In the genomic region with DNA sequence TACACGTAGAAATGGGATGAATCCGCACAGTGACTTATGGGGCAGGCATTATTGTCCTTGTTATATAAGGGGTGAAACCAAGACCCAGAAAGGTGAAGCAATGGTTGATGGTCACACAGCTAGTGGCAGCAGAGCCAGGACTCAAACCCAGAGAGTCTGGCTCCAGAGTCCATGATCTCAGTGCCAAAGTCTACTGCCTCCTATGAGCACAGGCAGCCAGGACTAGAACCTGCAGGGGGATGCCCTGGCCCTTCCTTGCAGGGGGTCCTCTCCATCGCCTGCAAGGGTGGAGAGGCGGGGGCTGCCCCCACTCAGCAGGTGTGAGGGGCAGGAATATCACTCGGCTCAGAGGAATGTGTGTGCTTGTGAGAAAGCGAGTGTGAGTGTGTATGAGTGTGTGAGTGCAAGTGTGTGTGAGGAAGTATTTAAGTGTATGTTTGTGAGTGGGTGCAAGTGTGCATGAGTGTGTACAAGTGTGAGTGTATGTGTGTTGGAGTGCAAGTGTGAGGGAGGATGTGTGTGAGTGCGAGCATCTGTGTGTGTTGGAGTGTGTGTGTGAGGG, we compare ENCODE assay signal across 16 cellular contexts. TPM values are rescaled to one million over a fixed set of nuclear protein-coding genes. Genes with fewer than 3 reads are reported as not detected.
A peak's percentile ranks its signal among the peaks of the same experiment; 100 is the strongest.
DNase-seq lines count a peak whose midpoint lies in the region; TF ChIP-seq lines count a peak whose summit lies in the region.
"Had no signal": no experiment of that assay in that cellular context is flagged by ENCODE, and none has a peak within 500 bp of the region (broad histone marks: within the 10 kb centered on the region; RNA-seq: fewer than 3 reads in every experiment).

No MANE protein-coding gene starts in this region.

- H3K36me3 ChIP-seq in GM23248 (ENCODE audit: low read depth) = 0 out of 2 replicates have a peak, but pooled peaks cover 5% of the 10 kb centered on the region
- peaks cover 24% of the 10 kb centered on the region for H3K36me3 ChIP-seq in iPS-20b (ENCODE audit: insufficient read depth, low read depth, low read length)
- no peaks in the 10 kb centered on the region for H3K36me3 ChIP-seq in rectal smooth muscle tissue (ENCODE audit: control insufficient read depth, insufficient read depth, low read length)
- H3K36me3 ChIP-seq: thyroid gland had no signal

- CTCF ChIA-PET in RWPE1 (lab: Yijun Ruan, JAX) = interaction anchor here (1.2 kb wide), 1 partner anchor 127 kb away, joined by 6 read pairs; no protein-coding TSS in a partner anchor

- in situ Hi-C loops in GM23248 (cut with MboI) = no loop called here

- H3K9me2 ChIP-seq in GM23248 (ENCODE audit: insufficient read depth) = no peaks in the 10 kb centered on the region

- H4K20me1 ChIP-seq in GM23248 (ENCODE audit: insufficient read depth) = no peaks in the 10 kb centered on the region

- H3K79me2 ChIP-seq in GM23248 (ENCODE audit: insufficient read depth) = peaks cover 23% of the 10 kb centered on the region

- TF ChIP-seq CTCF in RWPE1 (conservative IDR thresholded peaks at IDR 0.05; ENCODE audit: low read depth) = no peak

- POLR2A ChIA-PET in RWPE1 (lab: Yijun Ruan, JAX; ENCODE audit: low non-redundant PET) = no interaction called here

- 75 to 90% methylated on average over 7 of the region's 7 CpGs for WGBS in GM23248 (ENCODE audit: low coverage in 1 of 2, low lambda C conversion rate in 2 of 2, missing lambda C conversion rate in 2 of 2), 2 experiments

- H3K27me3 ChIP-seq in GM23248 (replicated peaks; ENCODE audit: insufficient read depth) (no peaks in the 10 kb centered on the region), iPS-20b (ENCODE audit: insufficient read depth, low read length) (no peaks in the 10 kb centered on the region), rectal smooth muscle tissue (ENCODE audit: control insufficient read depth, insufficient read depth, low read length) (no peaks in the 10 kb centered on the region)
- H3K27me3 ChIP-seq: thyroid gland had no signal

- H3K9me3 ChIP-seq in GM23248 (ENCODE audit: low read depth) (no peaks in the 10 kb centered on the region), iPS-20b (ENCODE audit: insufficient read depth, low read depth, low read length) (no peaks in the 10 kb centered on the region)
- H3K9me3 ChIP-seq: thyroid gland had no signal

- H3K27ac ChIP-seq in GM23248 (peak overlapping the region; percentile 60), RWPE1 (peak overlapping the region; percentile 46), iPS-20b (ENCODE audit: low read length) (peak overlapping the region; percentile 76), rectal smooth muscle tissue (ENCODE audit: low read depth, low read length) (peak overlapping the region; percentile 1)

- peaks cover 32% of the 10 kb centered on the region for H3F3A ChIP-seq in GM23248 (ENCODE audit: insufficient read depth)

- H2AFZ ChIP-seq in GM23248 = no peak overlapping the region

- no peak overlapping the region for H3K4me3 ChIP-seq in GM23248
- no peak overlapping the region for H3K4me3 ChIP-seq in iPS-20b (ENCODE audit: low read length)
- no peak overlapping the region for H3K4me3 ChIP-seq in rectal smooth muscle tissue (ENCODE audit: low read length)
- H3K4me3 ChIP-seq: thyroid gland had no signal

- DNase-seq in GM23248 (no peak), RWPE1 (ENCODE audit: low spot score) (no peak), GM19238 (ENCODE audit: insufficient read length, low spot score) (no peak), NCI-H2227 treated with DMSO at 0.1 percent for 48 hours (lab: John Stamatoyannopoulos, UW) (no peak), putamen (ENCODE audit: low spot score) (no peak), GM19240 (ENCODE audit: insufficient read length, low spot score) (no peak)
- DNase-seq: activated CD4-positive, alpha-beta T cell treated with anti-CD3 and anti-CD28 coated beads for 4 hours; activated naive CD8-positive, alpha-beta T cell treated with anti-CD3 and anti-CD28 coated beads, Interleukin-2, amount 50 U/mL, for 24 hours; activated T-cell treated with anti-CD3 and anti-CD28 coated beads, Interleukin-2, amount 50 U/mL, for 1 hour; DMS79 treated with DMSO at 0.1 percent for 48 hours; NCI-H1436; stimulated activated CD4-positive, alpha-beta T cell treated with anti-CD3 and anti-CD28 coated beads, Interleukin-15, amount 100 ng/mL, for 24 hours; T-helper 2 cell had no signal

- peak overlapping the region; percentile 67 for H3K4me2 ChIP-seq in GM23248 (ENCODE audit: unreplicated experiment)

- H3K9ac ChIP-seq in GM23248 (peak overlapping the region; percentile 44), iPS-20b (ENCODE audit: low read depth, low read length) (0 out of 2 replicates have a peak overlapping the region, but pooled peaks have one; percentile 18), rectal smooth muscle tissue (ENCODE audit: low read length) (no peak overlapping the region)

- H3K4me1 ChIP-seq in GM23248 (ENCODE audit: insufficient read depth) = peaks cover 33% of the 10 kb centered on the region
- H3K4me1 ChIP-seq in iPS-20b (ENCODE audit: insufficient read depth, low read length) = peaks cover 19% of the 10 kb centered on the region
- H3K4me1 ChIP-seq in rectal smooth muscle tissue (ENCODE audit: control insufficient read depth, insufficient read depth, low read length) = peaks cover 43% of the 10 kb centered on the region

RNA-seq across cellular contexts. Expression of gene UMPS, which starts 44.7 kb away (rescaled TPM):
- total RNA-seq in GM23248 (2014; rRNA removed; shearing (Covaris generic)) = 18.0 and 29.8 TPM in 2 replicates
- 37.9 and 38.7 TPM in 2 replicates for polyA plus RNA-seq in GM23248 (2016; fragmentation: Nextera tagmentation; extraction: Ambion mirVana)

Comparison
In these comparisons a context has a peak if more than half of its experiments do, and no peak if none do; other contexts are left out.
1. H3K27ac ChIP-seq: peak in every context shown above with its lines; median percentile 76 in iPS-20b; 60 in GM23248; 46 in RWPE1; 1 in rectal smooth muscle tissue.